ENCODE assay signal across 14 cellular contexts in the genomic region with DNA sequence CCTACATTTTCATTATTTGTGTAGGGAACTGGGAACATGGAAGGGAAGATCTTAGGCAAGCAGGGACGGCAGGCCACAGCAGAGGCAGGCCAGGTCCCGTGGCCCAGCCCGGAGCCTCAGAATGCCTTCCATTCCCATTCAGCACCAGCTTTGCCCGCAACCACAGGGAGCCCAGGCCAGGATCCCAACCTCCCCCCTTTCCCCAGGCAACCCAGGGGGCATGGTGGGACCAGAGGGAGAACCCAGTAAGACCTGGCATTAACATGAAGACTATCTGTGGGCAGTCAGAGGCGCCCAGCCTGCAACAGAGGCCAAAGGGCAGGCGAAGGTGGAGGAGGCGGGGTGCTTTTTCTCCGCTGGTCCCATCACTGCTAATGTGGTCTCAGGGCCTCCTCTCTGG.
DNase-seq lines count a peak whose midpoint lies in the region; ATAC-seq, FAIRE-seq and TF ChIP-seq lines count a peak whose summit lies in the region.
"Had no signal": no experiment of that assay in that cellular context is flagged by ENCODE, and none has a peak within 500 bp of the region (broad histone marks: within the 10 kb centered on the region; RNA-seq: fewer than 3 reads in every experiment).

No MANE protein-coding gene starts in this region.

- no CpG with 5 or more reads among the region's 8 CpGs for WGBS in H9 (ENCODE audit: extremely low coverage, insufficient read length, low lambda C conversion rate)
- WGBS in sigmoid colon, 2 donors: 69 to 86% methylated on average over 8 of the region's 8 CpGs

- H3K4me3 ChIP-seq in PC-3 (ENCODE audit: low read length) (no peak overlapping the region), iPS-20b (ENCODE audit: low read length) (peak overlapping the region; percentile 60), sigmoid colon (no peak overlapping the region)
- H3K4me3 ChIP-seq: thyroid gland had no signal

- H3K14ac ChIP-seq in H9 (ENCODE audit: insufficient read depth, low read length): no peak overlapping the region

- no peak overlapping the region for H2BK15ac ChIP-seq in H9 (ENCODE audit: low read depth, low read length)

- H3K36me3 Mint-ChIP-seq in H9 (ENCODE audit: insufficient read depth in 1 of 3, low read depth in 3 of 3): no peaks in the 10 kb centered on the region

- H3K4me2 ChIP-seq in H9 (ENCODE audit: insufficient read depth, insufficient read length, low read length): peak overlapping the region; percentile 44
- H3K4me2 ChIP-seq in PC-3 (ENCODE audit: low read length): peak overlapping the region; percentile 75

- FAIRE-seq in H54 (lab: Jason Lieb, UNC): no peak
- FAIRE-seq: colon had no signal

- BruUV-seq in PC-3 (replicated peaks; lab: Mats Ljungman, UMichigan): no TSS peak

- peaks cover 69% of the 10 kb centered on the region for H3K27me3 Mint-ChIP-seq in H9 (ENCODE audit: low read depth)

- TF ChIP-seq POLR2A in sigmoid colon (IDR thresholded peaks at IDR 0.05) (no peak), H54 (IDR thresholded peaks at IDR 0.05; ENCODE audit: low read depth, low read length) (no peak)

- H4K5ac ChIP-seq in H9 (ENCODE audit: insufficient read length, low read depth, low read length): no peak overlapping the region

- H3K4me3 Mint-ChIP-seq in H9: peak overlapping the region in 1 of 2 experiments; percentile 71; a peak in 3 of 5 replicates

- H3K9me2 ChIP-seq in PC-3 (replicated peaks; ENCODE audit: low read length): no peaks in the 10 kb centered on the region

- H3K79me2 ChIP-seq in H9 (ENCODE audit: insufficient read depth, low read length) (no peaks in the 10 kb centered on the region), PC-3 (ENCODE audit: low read length) (no peaks in the 10 kb centered on the region)
- H3K79me2 ChIP-seq: parathyroid adenoma had no signal

- peaks cover 10% of the 10 kb centered on the region for H3K23me2 ChIP-seq in H9 (ENCODE audit: insufficient read length, low read depth, low read length, poor library complexity, severe bottlenecking)

- H4K20me1 ChIP-seq in H9 (ENCODE audit: control insufficient read depth, insufficient read depth, insufficient read length) (no peaks in the 10 kb centered on the region), PC-3 (ENCODE audit: low read length) (no peaks in the 10 kb centered on the region)

- H3K79me1 ChIP-seq in H9 (ENCODE audit: insufficient read depth, low read depth, low read length, poor library complexity, severe bottlenecking): no peaks in the 10 kb centered on the region

- no peaks in the 10 kb centered on the region for H3F3A ChIP-seq in PC-3 (ENCODE audit: low read length, unreplicated experiment)

- POLR2A ChIA-PET in PC-3 (lab: Charles Lee; ENCODE audit: unreplicated experiment): no interaction called here

- H2AFZ ChIP-seq in H9 (ENCODE audit: low read length) (no peak overlapping the region), PC-3 (ENCODE audit: low read length) (no peak overlapping the region)

- no peak for ATAC-seq in PC-3

- TF ChIP-seq CTCF in H9 (conservative IDR thresholded peaks at IDR 0.05) (no peak), PC-3 (conservative IDR thresholded peaks at IDR 0.05; ENCODE audit: low read depth, low read length) (no peak), sigmoid colon (IDR thresholded peaks at IDR 0.05) (no peak)

- H2AK5ac ChIP-seq in H9 (ENCODE audit: insufficient read length, low read length): no peak overlapping the region

- no peaks in the 10 kb centered on the region for H3K9me3 ChIP-seq in H9 (ENCODE audit: control insufficient read depth, low read depth, low read length)
- H3K9me3 ChIP-seq in PC-3 (ENCODE audit: low read length): no peaks in the 10 kb centered on the region
- no peaks in the 10 kb centered on the region for H3K9me3 ChIP-seq in iPS-20b (ENCODE audit: insufficient read depth, low read depth, low read length)
- no peaks in the 10 kb centered on the region for H3K9me3 ChIP-seq in sigmoid colon
- H3K9me3 ChIP-seq: BE2C, thyroid gland had no signal

- H3K56ac ChIP-seq in H9 (ENCODE audit: insufficient read length, low read depth, low read length): no peak overlapping the region

- peaks cover 30 to 39% of the 10 kb centered on the region in 2 experiments for H3K4me1 Mint-ChIP-seq in H9

- no peak overlapping the region for H2BK120ac ChIP-seq in H9 (ENCODE audit: low read depth, low read length, poor library complexity, severe bottlenecking)

- H3T11ph ChIP-seq in H9 (ENCODE audit: low read length): no peak overlapping the region

- H3K27me3 ChIP-seq in H9 (ENCODE audit: insufficient read depth, low read length) (peaks cover 12% of the 10 kb centered on the region; the same call in 1 of the 2 replicates), PC-3 (ENCODE audit: low read length) (no peaks in the 10 kb centered on the region), iPS-20b (ENCODE audit: insufficient read depth, low read length) (peaks cover 66% of the 10 kb centered on the region), sigmoid colon (peaks cover 30 to 89% (median 57%) of the 10 kb centered on the region in 3 donors)
- H3K27me3 ChIP-seq: BE2C had no signal

- H3K18ac ChIP-seq in H9 (ENCODE audit: insufficient read length, low read depth, low read length): no peak overlapping the region

- H3K27ac ChIP-seq in H9 (ENCODE audit: insufficient read length, low read depth, low read length) (no peak overlapping the region), PC-3 (ENCODE audit: low read length) (no peak overlapping the region), iPS-20b (ENCODE audit: low read length) (no peak overlapping the region), sigmoid colon (no peak overlapping the region)
- H3K27ac ChIP-seq: parathyroid adenoma, thyroid gland had no signal

- H2BK20ac ChIP-seq in H9 (ENCODE audit: low read depth, low read length, poor library complexity, severe bottlenecking): no peak overlapping the region

- no peak overlapping the region for H2BK5ac ChIP-seq in H9 (ENCODE audit: insufficient read length, low read length)

- H4K8ac ChIP-seq in H9 (replicated peaks; ENCODE audit: insufficient read length, low read depth, low read length): no peak overlapping the region

- no peak overlapping the region for H3K23ac ChIP-seq in H9 (ENCODE audit: insufficient read length, low read depth, low read length)

- CTCF ChIA-PET in PC-3 (lab: Charles Lee): interaction anchor here (1.0 kb wide), 1 partner anchor 93 kb away, joined by 3 read pairs; no protein-coding TSS in a partner anchor

- H3K9ac ChIP-seq in H9 (ENCODE audit: extremely low read depth, insufficient read length, low read length) (no peak overlapping the region), PC-3 (ENCODE audit: low read length) (no peak overlapping the region), iPS-20b (ENCODE audit: low read depth, low read length) (no peak overlapping the region)
- H3K9ac ChIP-seq: parathyroid adenoma had no signal

- no peak overlapping the region for H4K91ac ChIP-seq in H9 (ENCODE audit: insufficient read length, low read depth, low read length)

- H3K36me3 ChIP-seq in PC-3 (ENCODE audit: low read depth, low read length) (no peaks in the 10 kb centered on the region), iPS-20b (ENCODE audit: insufficient read depth, low read depth, low read length) (no peaks in the 10 kb centered on the region), sigmoid colon (no peaks in the 10 kb centered on the region)
- H3K36me3 ChIP-seq: BE2C, thyroid gland had no signal

- no peak for TF ChIP-seq EP300 in sigmoid colon (IDR thresholded peaks at IDR 0.05)

- no peaks in the 10 kb centered on the region for H3K4me1 ChIP-seq in H9 (ENCODE audit: insufficient read depth, low read length)
- H3K4me1 ChIP-seq in PC-3 (ENCODE audit: insufficient read depth, low read length): peaks cover 8% of the 10 kb centered on the region
- peaks cover 5% of the 10 kb centered on the region; the same call in 1 of the 2 replicates for H3K4me1 ChIP-seq in iPS-20b (ENCODE audit: insufficient read depth, low read length)
- peaks cover 0 to 24% (median 24%) of the 10 kb centered on the region in 4 donors for H3K4me1 ChIP-seq in sigmoid colon
- H3K4me1 ChIP-seq: parathyroid adenoma had no signal

- intact Hi-C loops in PC-3 (cut with micrococcal nuclease): loop anchor here (5.0 kb wide), 1 partner anchor 87 kb away; no protein-coding TSS in a partner anchor
- intact Hi-C loops in sigmoid colon (cut with DNase I): loop anchor here (2.0 to 5.0 kb wide), 3 partner anchors 473 to 776 kb away; a partner anchor contains a TSS

- H3K9me3 Mint-ChIP-seq in H9: no peaks in the 10 kb centered on the region; a peak in 2 of 5 replicates

- H3K4ac ChIP-seq in H9 (ENCODE audit: low read depth, low read length): no peak overlapping the region

- no peak overlapping the region for H2BK12ac ChIP-seq in H9 (ENCODE audit: insufficient read length, low read depth, low read length)

- DNase-seq in H9 (peak; percentile 17), PC-3 (no peak), sigmoid colon (peak; percentile 35), CD1c-positive myeloid dendritic cell (ENCODE audit: extremely low spot score) (no peak), T-helper 1 cell (no peak), H54 (ENCODE audit: insufficient read length, low spot score) (no peak)
- DNase-seq: activated CD4-positive, CD25-positive, alpha-beta regulatory T cell; activated gamma-delta T cell; NCI-H1436 treated with DMSO at 0.1 percent for 48 hours had no signal

- no peak overlapping the region for H3K27ac Mint-ChIP-seq in H9

Comparison
In these comparisons a context has a peak if more than half of its experiments do, and no peak if none do; other contexts are left out.
1. DNase-seq: peak in H9 (single experiment) and sigmoid colon (single experiment); none in PC-3 (single experiment), CD1c-positive myeloid dendritic cell (single experiment), T-helper 1 cell (0 of 5) and H54 (single experiment).